In genomic region chr7:71633571-71634008, GRCh38 we compare ENCODE assay signal across 8 cellular contexts.
DNase-seq lines count a peak whose midpoint lies in the region; ATAC-seq and TF ChIP-seq lines count a peak whose summit lies in the region.

No MANE protein-coding gene starts in this region.

- no peaks in the 10 kb centered on the region for H3K27me3 ChIP-seq in left ventricle myocardium inferior (ENCODE audit: low read depth)

- H3K36me3 ChIP-seq in left ventricle myocardium inferior: no peaks in the 10 kb centered on the region

- peaks cover 44% of the 10 kb centered on the region for H3K4me1 ChIP-seq in left ventricle myocardium inferior

- H3K4me3 ChIP-seq in left ventricle myocardium inferior (no peak overlapping the region), astrocyte of the spinal cord (ENCODE audit: low read depth, low read length) (no peak overlapping the region)

- no peaks in the 10 kb centered on the region for H3K9me3 ChIP-seq in left ventricle myocardium inferior (replicated peaks)

- ATAC-seq in Right ventricle myocardium superior (ENCODE audit: poor library complexity) (no peak), GM21529 (IDR thresholded peaks at IDR 0.05; ENCODE audit: unreplicated experiment) (no peak), GM21423 (IDR thresholded peaks at IDR 0.05; ENCODE audit: unreplicated experiment) (no peak)

- in situ Hi-C loops in astrocyte of the spinal cord (cut with HindIII; ENCODE audit: low sequenced_read_pairs): no loop called here

- intact Hi-C loops in left ventricle myocardium inferior (cut with micrococcal nuclease) (no loop called here), Right ventricle myocardium superior (cut with DNase I) (no loop called here)

- H3K27ac ChIP-seq in left ventricle myocardium inferior (replicated peaks): peak overlapping the region; percentile 52

- DNase-seq in left ventricle myocardium inferior (no peak), Right ventricle myocardium superior (no peak), astrocyte of the spinal cord (ENCODE audit: low read depth, low spot score) (peak; percentile 93), islet precursor cell (peak; percentile 96), DMS114 treated with DMSO at 0.1 percent for 48 hours (lab: John Stamatoyannopoulos, UW; ENCODE audit: unreplicated experiment) (no peak), mesenteric fat pad (ENCODE audit: low spot score) (no peak)

- no peak for TF ChIP-seq CTCF in left ventricle myocardium inferior (IDR thresholded peaks at IDR 0.05; ENCODE audit: borderline replicate concordance)
- no peak for TF ChIP-seq CTCF in astrocyte of the spinal cord (IDR thresholded peaks at IDR 0.05; ENCODE audit: low read depth, low read length)

Comparison
In these comparisons a context has a peak if more than half of its experiments do, and no peak if none do; other contexts are left out.
1. DNase-seq: peak in astrocyte of the spinal cord (single experiment) and islet precursor cell (single experiment); none in left ventricle myocardium inferior (single experiment), Right ventricle myocardium superior (single experiment), DMS114 treated with DMSO at 0.1 percent for 48 hours (single experiment) and mesenteric fat pad (single experiment).